8 cellular contexts compared by ENCODE assay signal in genomic region chr4:123922-124274, GRCh38. TPM values are rescaled to one million over a fixed set of nuclear protein-coding genes. Genes with fewer than 3 reads are reported as not detected.
DNase-seq lines count a peak whose midpoint lies in the region; TF ChIP-seq lines count a peak whose summit lies in the region.
"Not testable (repeated sequence)": the region's sequence is repeated elsewhere in the genome, so short reads cannot be mapped to it uniquely, and the experiment has no call there.

No MANE protein-coding gene starts in this region.

- not testable (repeated sequence) for H4K20me1 ChIP-seq in SU-DHL-6 (ENCODE audit: low read depth, low read length); neural cell (ENCODE audit: insufficient read depth)

- not testable (repeated sequence) for H3K4me1 ChIP-seq in ACC112 (ENCODE audit: control insufficient read depth, insufficient read depth, low read length, unreplicated experiment); HAP-1; endodermal cell (ENCODE audit: control insufficient read depth, insufficient read depth, low read length); iPS-20b (ENCODE audit: insufficient read depth, low read length)
- peaks cover 10% of the 10 kb centered on the region for H3K4me1 ChIP-seq in adipocyte (ENCODE audit: control insufficient read depth, insufficient read depth, low read length)

- not testable (repeated sequence) for H3K27ac Mint-ChIP-seq in endodermal cell
- peak overlapping the region; percentile 99 for H3K27ac Mint-ChIP-seq in stimulated activated naive CD8-positive, alpha-beta T cell treated with anti-CD3 and anti-CD28 coated beads, Interleukin-15, Interleukin-2, amounts not matched to agents 100 ng/mL and 50 ng/mL, for 24 hours

- not testable (repeated sequence) for H3K27me3 Mint-ChIP-seq in endodermal cell (ENCODE audit: insufficient read depth); stimulated activated naive CD8-positive, alpha-beta T cell treated with anti-CD3 and anti-CD28 coated beads, Interleukin-15, Interleukin-2, amounts not matched to agents 100 ng/mL and 50 ng/mL, for 24 hours

- peaks cover 42% of the 10 kb centered on the region for H3K9me3 Mint-ChIP-seq in endodermal cell
- H3K9me3 Mint-ChIP-seq in stimulated activated naive CD8-positive, alpha-beta T cell treated with anti-CD3 and anti-CD28 coated beads, Interleukin-15, Interleukin-2, amounts not matched to agents 100 ng/mL and 50 ng/mL, for 24 hours = peaks cover 11% of the 10 kb centered on the region

- in situ Hi-C loops in HAP-1 (cut with MboI; ENCODE audit: low sequenced_read_pairs) = not testable (repeated sequence)

- DNase-seq in HAP-1 (ENCODE audit: low spot score in 2 of 2); adipocyte (ENCODE audit: low read depth); endodermal cell: not testable (repeated sequence)

- not testable (repeated sequence) for H3K9me3 ChIP-seq in HAP-1; neural cell (ENCODE audit: low read length)
- H3K9me3 ChIP-seq in SU-DHL-6 (ENCODE audit: insufficient read depth, low read length) (peaks cover 19% of the 10 kb centered on the region), adipocyte (ENCODE audit: control insufficient read depth, low read length) (peaks cover 20% of the 10 kb centered on the region), endodermal cell (ENCODE audit: control insufficient read depth, low read length) (peaks cover 53% of the 10 kb centered on the region), iPS-20b (ENCODE audit: insufficient read depth, low read depth, low read length) (peaks cover 42% of the 10 kb centered on the region)

- TF ChIP-seq RAD21 in neural cell (conservative IDR thresholded peaks at IDR 0.05) = not testable (repeated sequence)

- peak overlapping the region; percentile 97 for H3K4me3 Mint-ChIP-seq in endodermal cell
- peak overlapping the region; percentile 99 for H3K4me3 Mint-ChIP-seq in stimulated activated naive CD8-positive, alpha-beta T cell treated with anti-CD3 and anti-CD28 coated beads, Interleukin-15, Interleukin-2, amounts not matched to agents 100 ng/mL and 50 ng/mL, for 24 hours

- H3K4me2 ChIP-seq in SU-DHL-6 (ENCODE audit: low read depth, low read length, poor library complexity, severe bottlenecking) = peak overlapping the region; percentile 46
- not testable (repeated sequence) for H3K4me2 ChIP-seq in neural cell (ENCODE audit: low read length)

- TF ChIP-seq EP300 in neural cell (conservative IDR thresholded peaks at IDR 0.05; ENCODE audit: poor library complexity, severe bottlenecking) = not testable (repeated sequence)

- not testable (repeated sequence) for H3K27me3 ChIP-seq in ACC112 (ENCODE audit: insufficient read depth, low read length); HAP-1 (ENCODE audit: low read depth); SU-DHL-6 (ENCODE audit: low read length); adipocyte (replicated peaks; ENCODE audit: control insufficient read depth, insufficient read depth, low read length); endodermal cell (ENCODE audit: control insufficient read depth, insufficient read depth, low read length, poor library complexity, severe bottlenecking); iPS-20b (ENCODE audit: insufficient read depth, low read length); neural cell (ENCODE audit: insufficient read depth, low read depth, low read length)

- H3K79me2 ChIP-seq in ACC112 (ENCODE audit: control insufficient read depth, insufficient read depth, low read length, unreplicated experiment) (peaks cover 40% of the 10 kb centered on the region), SU-DHL-6 (ENCODE audit: insufficient read depth, low read length) (peaks cover 41% of the 10 kb centered on the region), neural cell (replicated peaks; ENCODE audit: insufficient read depth, low read length) (peaks cover 33% of the 10 kb centered on the region)

- H3K9ac ChIP-seq in SU-DHL-6 (ENCODE audit: low read length) (peak overlapping the region; percentile 83; the same call in 1 of the 2 replicates), adipocyte (ENCODE audit: low read length) (peak overlapping the region; percentile 88), iPS-20b (ENCODE audit: low read depth, low read length) (peak overlapping the region; percentile 97; the same call in 1 of the 2 replicates), neural cell (ENCODE audit: low read length) (peak overlapping the region; percentile 91)
- not testable (repeated sequence) for H3K9ac ChIP-seq in endodermal cell (ENCODE audit: extremely low read depth, low read length, poor library complexity, severe bottlenecking)

- peak overlapping the region; percentile 87; the same call in 1 of the 2 replicates for H3K4me3 ChIP-seq in ACC112 (ENCODE audit: low read depth, low read length)
- H3K4me3 ChIP-seq in HAP-1 = peak overlapping the region; percentile 68
- H3K4me3 ChIP-seq in SU-DHL-6 (ENCODE audit: insufficient read depth, low read length, poor library complexity, severe bottlenecking) = peak overlapping the region; percentile 24
- peak overlapping the region; percentile 87 for H3K4me3 ChIP-seq in adipocyte (ENCODE audit: low read length)
- peak overlapping the region; percentile 95 for H3K4me3 ChIP-seq in endodermal cell (ENCODE audit: low read length)
- H3K4me3 ChIP-seq in iPS-20b (ENCODE audit: low read length) = peak overlapping the region; percentile 95
- peak overlapping the region; percentile 97 for H3K4me3 ChIP-seq in neural cell (ENCODE audit: low read length)

- H3F3A ChIP-seq in SU-DHL-6 (ENCODE audit: insufficient read depth); neural cell (ENCODE audit: insufficient read depth, low read length, poor library complexity, severe bottlenecking): not testable (repeated sequence)

- peaks cover 16% of the 10 kb centered on the region for H3K36me3 Mint-ChIP-seq in endodermal cell (ENCODE audit: low read depth)
- H3K36me3 Mint-ChIP-seq in stimulated activated naive CD8-positive, alpha-beta T cell treated with anti-CD3 and anti-CD28 coated beads, Interleukin-15, Interleukin-2, amounts not matched to agents 100 ng/mL and 50 ng/mL, for 24 hours (ENCODE audit: low read depth) = peaks cover 60% of the 10 kb centered on the region

- WGBS in endodermal cell (ENCODE audit: insufficient coverage in 1 of 2, insufficient read length in 1 of 2), 2 experiments = 34 to 45% methylated on average over 8 to 10 of the region's 10 CpGs

- TF ChIP-seq CTCF in SU-DHL-6 (IDR thresholded peaks at IDR 0.05; ENCODE audit: insufficient read depth, low read length, poor library complexity, severe bottlenecking); endodermal cell (conservative IDR thresholded peaks at IDR 0.05); neural cell (IDR thresholded peaks at IDR 0.05; ENCODE audit: poor library complexity, severe bottlenecking): not testable (repeated sequence)

- H3K9me2 ChIP-seq in SU-DHL-6 (replicated peaks; ENCODE audit: insufficient read depth, low read length); neural cell (ENCODE audit: insufficient read depth, low read length): not testable (repeated sequence)

- H3K36me3 ChIP-seq in ACC112 (ENCODE audit: insufficient read depth, low read length) (peaks cover 32% of the 10 kb centered on the region), HAP-1 (replicated peaks) (peaks cover 18% of the 10 kb centered on the region; the same call in 1 of the 2 replicates), SU-DHL-6 (ENCODE audit: low read length) (peaks cover 31% of the 10 kb centered on the region), adipocyte (ENCODE audit: control insufficient read depth, insufficient read depth, low read length, severe bottlenecking) (peaks cover 23% of the 10 kb centered on the region), endodermal cell (ENCODE audit: control insufficient read depth, insufficient read depth, low read length) (peaks cover 31% of the 10 kb centered on the region), iPS-20b (ENCODE audit: insufficient read depth, low read depth, low read length) (peaks cover 30% of the 10 kb centered on the region)
- not testable (repeated sequence) for H3K36me3 ChIP-seq in neural cell (ENCODE audit: insufficient read depth, low read length)

- not testable (repeated sequence) for H3K4me1 Mint-ChIP-seq in endodermal cell
- H3K4me1 Mint-ChIP-seq in stimulated activated naive CD8-positive, alpha-beta T cell treated with anti-CD3 and anti-CD28 coated beads, Interleukin-15, Interleukin-2, amounts not matched to agents 100 ng/mL and 50 ng/mL, for 24 hours (ENCODE audit: low read depth) = peaks cover 37% of the 10 kb centered on the region

- H3K27ac ChIP-seq in ACC112 (ENCODE audit: low read depth, low read length); endodermal cell (ENCODE audit: low read depth, low read length); iPS-20b (ENCODE audit: low read length): not testable (repeated sequence)
- H3K27ac ChIP-seq in SU-DHL-6 (ENCODE audit: low read depth, low read length) (peak overlapping the region; percentile 53), neural cell (ENCODE audit: low read length) (peak overlapping the region; percentile 96)

- not testable (repeated sequence) for H2AFZ ChIP-seq in ACC112 (ENCODE audit: low read length, unreplicated experiment); SU-DHL-6 (ENCODE audit: low read depth, low read length, severe bottlenecking)
- H2AFZ ChIP-seq in neural cell (ENCODE audit: low read depth, low read length) = peak overlapping the region; percentile 70

RNA-seq across cellular contexts. Expression of gene ZNF718, which starts 0.4 kb away (rescaled TPM):
- 10 to 100 TPM; 15.8 to 23.7 TPM for total RNA-seq in endodermal cell
- polyA plus RNA-seq in endodermal cell (2013, experiment 1 of 2) = 10.2 TPM
- polyA plus RNA-seq in endodermal cell (2013, experiment 2 of 2) = 9.3 TPM
- 11.4 and 12.8 TPM in 2 replicates for polyA plus RNA-seq in neural cell
- polyA minus RNA-seq in neural cell = 41.9 and 46.9 TPM in 2 replicates

Comparison
In these comparisons a context has a peak if more than half of its experiments do, and no peak if none do; other contexts are left out.
1. H3K4me3 ChIP-seq: peak in every context shown above with its lines; median percentile 97 in neural cell; 95 in endodermal cell; 95 in iPS-20b; 87 in ACC112; 87 in adipocyte; 68 in HAP-1; 24 in SU-DHL-6.